ENCODE assay signal across 13 cellular contexts in genomic region chr17:1375615-1376014, GRCh38. TPM values are rescaled to one million over a fixed set of nuclear protein-coding genes. Genes with fewer than 3 reads are reported as not detected.
A peak's percentile ranks its signal among the peaks of the same experiment; 100 is the strongest.
DNase-seq lines count a peak whose midpoint lies in the region; ATAC-seq lines count a peak whose summit lies in the region.
"Had no signal": no experiment of that assay in that cellular context is flagged by ENCODE, and none has a peak within 500 bp of the region (broad histone marks: within the 10 kb centered on the region; RNA-seq: fewer than 3 reads in every experiment).

No MANE protein-coding gene starts in this region.

- ATAC-seq in memory B cell (ENCODE audit: low read depth): no peak
- peak; percentile 67 for ATAC-seq in stimulated activated naive CD8-positive, alpha-beta T cell treated with anti-CD3 and anti-CD28 coated beads, Interleukin-15, Interleukin-2, amounts not matched to agents 100 U/mL and 50 U/mL, for 24 hours

- POLR2A ChIA-PET in activated CD4-positive, alpha-beta memory T cell treated with anti-CD3 and anti-CD28 coated beads for 36 hours (lab: Charles Lee): interaction anchor here (1.9 kb wide), 1 partner anchor 16 kb away, joined by 6 read pairs; no protein-coding TSS in a partner anchor

- H3K4me1 Mint-ChIP-seq in activated T-cell treated with anti-CD3 and anti-CD28 coated beads, Interleukin-2, amount 50 U/mL, for 24 hours (ENCODE audit: low read depth): peaks cover 89% of the 10 kb centered on the region
- peaks cover 87% of the 10 kb centered on the region for H3K4me1 Mint-ChIP-seq in activated CD4-positive, alpha-beta memory T cell treated with anti-CD3 and anti-CD28 coated beads for 36 hours (ENCODE audit: low read depth)
- H3K4me1 Mint-ChIP-seq in memory B cell: peaks cover 42% of the 10 kb centered on the region

- H3K4me3 Mint-ChIP-seq in activated T-cell treated with anti-CD3 and anti-CD28 coated beads, Interleukin-2, amount 50 U/mL, for 24 hours: peak overlapping the region; percentile 37
- H3K4me3 Mint-ChIP-seq in activated CD4-positive, alpha-beta memory T cell treated with anti-CD3 and anti-CD28 coated beads for 36 hours: no peak overlapping the region
- H3K4me3 Mint-ChIP-seq in memory B cell: no peak overlapping the region

- no peak for DNase-seq in activated T-cell treated with anti-CD3 and anti-CD28 coated beads, Interleukin-2, amount 50 U/mL, for 24 hours
- no peak for DNase-seq in activated T-cell treated with anti-CD3 and anti-CD28 coated beads, Interleukin-2, amount 50 U/mL, for 48 hours
- DNase-seq in activated CD4-positive, alpha-beta memory T cell treated with anti-CD3 and anti-CD28 coated beads for 36 hours: no peak
- DNase-seq in memory B cell (ENCODE audit: low spot score in 2 of 2) (no peak), COLO829 (ENCODE audit: low spot score) (no peak), islet precursor cell (no peak), NCI-H1417 (lab: John Stamatoyannopoulos, UW) (no peak)
- no peak for DNase-seq in stimulated activated naive CD8-positive, alpha-beta T cell treated with anti-CD3 and anti-CD28 coated beads, Interleukin-15, Interleukin-2, amounts not matched to agents 100 U/mL and 50 U/mL, for 24 hours
- DNase-seq: ACHN, dermis blood vessel endothelial cell, GOT3, NCI-H2081, T-helper 9 cell had no signal

- no peaks in the 10 kb centered on the region for H3K27me3 Mint-ChIP-seq in activated T-cell treated with anti-CD3 and anti-CD28 coated beads, Interleukin-2, amount 50 U/mL, for 24 hours
- H3K27me3 Mint-ChIP-seq in activated CD4-positive, alpha-beta memory T cell treated with anti-CD3 and anti-CD28 coated beads for 36 hours: no peaks in the 10 kb centered on the region
- no peaks in the 10 kb centered on the region for H3K27me3 Mint-ChIP-seq in memory B cell

- H3K9me3 Mint-ChIP-seq in activated T-cell treated with anti-CD3 and anti-CD28 coated beads, Interleukin-2, amount 50 U/mL, for 24 hours: no peaks in the 10 kb centered on the region
- no peaks in the 10 kb centered on the region for H3K9me3 Mint-ChIP-seq in activated CD4-positive, alpha-beta memory T cell treated with anti-CD3 and anti-CD28 coated beads for 36 hours
- H3K9me3 Mint-ChIP-seq in memory B cell: no peaks in the 10 kb centered on the region

- H3K36me3 Mint-ChIP-seq in activated T-cell treated with anti-CD3 and anti-CD28 coated beads, Interleukin-2, amount 50 U/mL, for 24 hours (ENCODE audit: low read depth): peaks cover 93% of the 10 kb centered on the region
- H3K36me3 Mint-ChIP-seq in activated CD4-positive, alpha-beta memory T cell treated with anti-CD3 and anti-CD28 coated beads for 36 hours: peaks cover 12% of the 10 kb centered on the region
- peaks cover 11% of the 10 kb centered on the region for H3K36me3 Mint-ChIP-seq in memory B cell

- CTCF ChIA-PET in activated CD4-positive, alpha-beta memory T cell treated with anti-CD3 and anti-CD28 coated beads for 36 hours (lab: Charles Lee): interaction anchor here (0.6 to 8.0 kb wide), 3 partner anchors 9 to 140 kb away, joined by 3 to 98 read pairs (median 3); no protein-coding TSS in a partner anchor

- H3K27ac Mint-ChIP-seq in activated T-cell treated with anti-CD3 and anti-CD28 coated beads, Interleukin-2, amount 50 U/mL, for 24 hours: peak overlapping the region; percentile 87
- peak overlapping the region; percentile 72 for H3K27ac Mint-ChIP-seq in activated CD4-positive, alpha-beta memory T cell treated with anti-CD3 and anti-CD28 coated beads for 36 hours
- peak overlapping the region; percentile 43 for H3K27ac Mint-ChIP-seq in memory B cell

- intact Hi-C loops in activated CD4-positive, alpha-beta memory T cell treated with anti-CD3 and anti-CD28 coated beads for 36 hours (cut with micrococcal nuclease): no loop called here

RNA-seq across cellular contexts. Expression of gene YWHAE, which starts 24.4 kb away (rescaled TPM):
- total RNA-seq in activated CD4-positive, alpha-beta memory T cell treated with anti-CD3 and anti-CD28 coated beads for 36 hours: 100 to 1,000 TPM; 505 to 509 TPM
